15 cellular contexts compared by ENCODE assay signal in the genomic region with DNA sequence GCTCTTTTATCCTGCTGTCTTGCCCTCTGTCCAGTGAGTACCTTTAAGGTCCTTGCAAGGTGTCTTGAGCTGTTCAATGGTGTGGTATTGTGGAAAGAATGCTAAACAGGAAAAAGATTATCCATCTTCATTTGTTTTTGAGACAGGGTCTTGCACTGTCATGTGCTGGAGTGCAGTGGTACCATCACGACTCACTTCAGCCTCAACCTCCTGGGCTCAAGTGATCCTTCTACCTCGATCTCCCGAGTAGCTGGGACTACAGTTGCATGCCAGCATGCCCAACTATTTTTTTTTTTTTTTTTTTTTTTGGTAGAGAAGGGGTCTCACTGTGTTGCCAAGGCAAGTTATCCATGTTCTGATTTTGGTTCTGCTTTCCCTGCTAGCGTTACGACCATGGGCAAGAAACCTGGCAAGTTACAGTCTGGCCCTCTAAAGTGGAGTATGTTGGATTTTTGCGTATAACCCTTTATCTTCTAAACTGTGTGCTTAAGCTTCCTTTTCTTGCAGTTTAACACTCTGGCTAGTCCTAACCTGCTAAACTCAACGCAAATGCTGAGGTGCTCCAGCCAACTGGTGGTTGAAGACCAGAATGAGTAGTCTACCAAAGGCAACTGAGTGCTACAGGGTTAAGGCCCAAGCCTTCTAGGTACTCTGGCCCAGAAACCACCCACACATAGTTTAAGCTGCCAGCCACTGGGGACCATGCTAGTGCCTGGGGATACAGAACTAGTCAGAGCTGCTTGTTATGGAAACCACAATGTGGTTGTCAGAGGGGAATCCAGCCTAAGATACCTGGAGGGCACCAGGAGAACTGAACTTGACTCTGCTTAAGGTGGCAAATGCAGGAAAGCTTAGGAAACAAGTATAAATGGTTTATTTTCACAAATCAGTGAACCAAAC. TPM values are rescaled to one million over a fixed set of nuclear protein-coding genes. Genes with fewer than 3 reads are reported as not detected.
DNase-seq lines count a peak whose midpoint lies in the region; ATAC-seq, FAIRE-seq and TF ChIP-seq lines count a peak whose summit lies in the region.
"Had no signal": no experiment of that assay in that cellular context is flagged by ENCODE, and none has a peak within 500 bp of the region (broad histone marks: within the 10 kb centered on the region; RNA-seq: fewer than 3 reads in every experiment).

No MANE protein-coding gene starts in this region.

- H3K27ac Mint-ChIP-seq in MCF 10A (ENCODE audit: low read depth, unreplicated experiment): no peak overlapping the region
- H3K27ac Mint-ChIP-seq in stimulated activated effector memory CD8-positive, alpha-beta T cell treated with anti-CD3 and anti-CD28 coated beads, Interleukin-12 subunit alpha, Interleukin-12 subunit beta, amount 100 ng/mL, for 72 hours: peak overlapping the region; percentile 59

- H3K27me3 Mint-ChIP-seq in MCF 10A (ENCODE audit: insufficient read depth, unreplicated experiment): no peaks in the 10 kb centered on the region

- H3K9ac ChIP-seq in mammary epithelial cell (ENCODE audit: insufficient read depth, low read length): no peak overlapping the region

- H3K27me3 ChIP-seq in breast epithelium: no peaks in the 10 kb centered on the region
- no peaks in the 10 kb centered on the region for H3K27me3 ChIP-seq in mammary epithelial cell (ENCODE audit: insufficient read depth, low read length)

- H3K4me3 Mint-ChIP-seq in MCF 10A (ENCODE audit: unreplicated experiment): no peak overlapping the region
- peak overlapping the region; percentile 13 for H3K4me3 Mint-ChIP-seq in stimulated activated effector memory CD8-positive, alpha-beta T cell treated with anti-CD3 and anti-CD28 coated beads, Interleukin-12 subunit alpha, Interleukin-12 subunit beta, amount 100 ng/mL, for 72 hours

- no peaks in the 10 kb centered on the region for H3K9me3 ChIP-seq in breast epithelium
- H3K9me3 ChIP-seq in mammary epithelial cell (replicated peaks; ENCODE audit: insufficient read depth, low read length): no peaks in the 10 kb centered on the region
- H3K9me3 ChIP-seq: mucosa of descending colon had no signal

- no peak for TF ChIP-seq POLR2A in breast epithelium (IDR thresholded peaks at IDR 0.05)

- POLR2A ChIA-PET in MCF 10A (lab: Yijun Ruan, JAX): interaction anchor here (0.6 to 2.4 kb wide), 5 partner anchors 8 to 309 kb away, joined by 3 to 14 read pairs (median 3); a partner anchor contains a TSS

- FAIRE-seq in RCC 7860 (lab: Jason Lieb, UNC): no peak

- no TSS peak for BruUV-seq in MCF 10A (replicated peaks; lab: Mats Ljungman, UMichigan)
- BruUV-seq in mammary epithelial cell (replicated peaks; lab: Mats Ljungman, UMichigan): no TSS peak

- TF ChIP-seq CTCF in MCF 10A (IDR thresholded peaks at IDR 0.05; ENCODE audit: unreplicated experiment) (no peak), breast epithelium (IDR thresholded peaks at IDR 0.05) (no peak), mammary epithelial cell (conservative IDR thresholded peaks at IDR 0.05 in 1 of 2, IDR thresholded peaks at IDR 0.05 in 1 of 2; ENCODE audit: extremely low read depth in 1 of 2, insufficient read depth in 1 of 2, low read depth in 1 of 2, low read length in 2 of 2) (no peak)

- H3K4me1 ChIP-seq in breast epithelium (peaks cover 0 to 5% of the 10 kb centered on the region in 2 donors), mammary epithelial cell (ENCODE audit: insufficient read depth, low read length) (peaks cover 34% of the 10 kb centered on the region)

- H4K20me1 ChIP-seq in mammary epithelial cell (ENCODE audit: insufficient read depth, low read length): peaks cover 37% of the 10 kb centered on the region

- intact Hi-C loops in MCF 10A (cut with micrococcal nuclease): no loop called here
- intact Hi-C loops in breast epithelium (cut with DNase I; ENCODE audit: low total_unique reads): no loop called here
- intact Hi-C loops in mammary epithelial cell (cut with micrococcal nuclease): loop anchor here (2.0 kb wide), 1 partner anchor 45 kb away; no protein-coding TSS in a partner anchor

- peak overlapping the region; percentile 27 for H3K4me2 ChIP-seq in mammary epithelial cell (ENCODE audit: insufficient read depth, low read depth, low read length)

- peaks cover 34% of the 10 kb centered on the region for H3K4me1 Mint-ChIP-seq in MCF 10A (ENCODE audit: insufficient read depth, unreplicated experiment)
- H3K4me1 Mint-ChIP-seq in stimulated activated effector memory CD8-positive, alpha-beta T cell treated with anti-CD3 and anti-CD28 coated beads, Interleukin-12 subunit alpha, Interleukin-12 subunit beta, amount 100 ng/mL, for 72 hours: peaks cover 41% of the 10 kb centered on the region

- H3K27ac ChIP-seq in breast epithelium (no peak overlapping the region), mammary epithelial cell (ENCODE audit: insufficient read depth, low read depth, low read length) (no peak overlapping the region)

- peaks cover 86% of the 10 kb centered on the region for H3K79me2 ChIP-seq in mammary epithelial cell (ENCODE audit: insufficient read depth, low read length)

- in situ Hi-C loops in mammary epithelial cell (cut with MboI; ENCODE audit: low sequenced_read_pairs in 2 of 2): no loop called here

- DNase-seq in MCF 10A (ENCODE audit: unreplicated experiment) (peak; percentile 30), breast epithelium (ENCODE audit: low spot score in 2 of 2) (no peak), RCC 7860 (ENCODE audit: low spot score) (peak; percentile 22), mammary epithelial cell (peak; percentile 74), CD1c-positive myeloid dendritic cell (ENCODE audit: extremely low spot score) (no peak), NAMALWA (ENCODE audit: low spot score) (no peak), NCI-H146 treated with DMSO at 0.1 percent for 48 hours (lab: John Stamatoyannopoulos, UW; ENCODE audit: unreplicated experiment) (no peak)
- DNase-seq in stimulated activated effector memory CD8-positive, alpha-beta T cell treated with anti-CD3 and anti-CD28 coated beads, Interleukin-12 subunit alpha, Interleukin-12 subunit beta, amount 100 ng/mL, for 72 hours (ENCODE audit: low spot score in 2 of 2): peak in 1 of 2 donors; percentile 53
- DNase-seq: DMS153; mucosa of descending colon; NCI-H2081 treated with DMSO at 0.1 percent for 48 hours; NK-92 treated with Interleukin-12 subunit alpha and Interleukin-12 subunit beta, amount 100 ng/mL, for 24 hours; SHP77 treated with DMSO at 0.1 percent for 48 hours; stimulated activated naive CD4-positive, alpha-beta T cell treated with Interleukin-2 at 50 U/mL for 16 hours had no signal

- CTCF ChIA-PET in MCF 10A (lab: Yijun Ruan, JAX) (interaction anchor here (0.7 kb wide), 1 partner anchor 217 kb away, joined by 4 read pairs; no protein-coding TSS in a partner anchor), mammary epithelial cell (lab: Charles Lee; ENCODE audit: low non-redundant PET) (no interaction called here)

- peaks cover 100% of the 10 kb centered on the region for H3K36me3 Mint-ChIP-seq in MCF 10A (ENCODE audit: insufficient read depth, unreplicated experiment)
- peaks cover 97% of the 10 kb centered on the region for H3K36me3 Mint-ChIP-seq in stimulated activated effector memory CD8-positive, alpha-beta T cell treated with anti-CD3 and anti-CD28 coated beads, Interleukin-12 subunit alpha, Interleukin-12 subunit beta, amount 100 ng/mL, for 72 hours

- no peak overlapping the region for H2AFZ ChIP-seq in mammary epithelial cell (ENCODE audit: low read depth, low read length)

- WGBS in mammary epithelial cell (ENCODE audit: low coverage, missing lambda C conversion rate): 12% methylated on average over 7 of the region's 7 CpGs

- dilution Hi-C loops in mammary epithelial cell (cut with HindIII; ENCODE audit: low sequenced_read_pairs): loop anchor here (5.0 kb wide), 1 partner anchor 68 kb away; no protein-coding TSS in a partner anchor

- H3K9me3 Mint-ChIP-seq in MCF 10A (ENCODE audit: unreplicated experiment): no peaks in the 10 kb centered on the region
- H3K9me3 Mint-ChIP-seq in stimulated activated effector memory CD8-positive, alpha-beta T cell treated with anti-CD3 and anti-CD28 coated beads, Interleukin-12 subunit alpha, Interleukin-12 subunit beta, amount 100 ng/mL, for 72 hours: no peaks in the 10 kb centered on the region
- H3K9me3 Mint-ChIP-seq: brain had no signal

- H3K36me3 ChIP-seq in breast epithelium (no peaks in the 10 kb centered on the region), mammary epithelial cell (ENCODE audit: insufficient read depth, low read length) (peaks cover 73% of the 10 kb centered on the region)

- ATAC-seq in stimulated activated effector memory CD8-positive, alpha-beta T cell treated with anti-CD3 and anti-CD28 coated beads, Interleukin-12 subunit alpha, Interleukin-12 subunit beta, amount 100 ng/mL, for 72 hours: peak; percentile 93
- ATAC-seq: mucosa of descending colon had no signal

- H3K4me3 ChIP-seq in breast epithelium: no peak overlapping the region
- H3K4me3 ChIP-seq in mammary epithelial cell (replicated peaks in 1 of 3; ENCODE audit: insufficient read depth in 1 of 3, low read depth in 2 of 3, low read length in 3 of 3): no peak overlapping the region
- H3K4me3 ChIP-seq: mucosa of descending colon had no signal

RNA-seq across cellular contexts. Expression of a gene that starts 7.9 kb away (rescaled TPM):
- 1,201 and 1,563 TPM in 2 replicates for total RNA-seq in MCF 10A (2022)
- total RNA-seq in breast epithelium: 1,000 to 10,000 TPM; 1,191 to 1,487 (median 1,340) TPM
- 1,000 to 10,000 TPM in 1 of 2 donors, 100 to 1,000 TPM in 1; 376 to 1,022 TPM for total RNA-seq in mammary epithelial cell
- polyA plus RNA-seq in mammary epithelial cell: 1,104 TPM
- polyA minus RNA-seq in mammary epithelial cell: 741 TPM

RNA-seq across cellular contexts. Expression of a gene that starts 43.7 kb away (rescaled TPM):
- total RNA-seq in MCF 10A (2022) (68.3 and 69.1 TPM in 2 replicates), breast epithelium (10 to 100 TPM; 30.3 to 61.9 (median 32.8) TPM), mammary epithelial cell (10 to 100 TPM; 38.0 to 59.9 TPM)
- 37.0 TPM for polyA plus RNA-seq in mammary epithelial cell
- 65.2 TPM for polyA minus RNA-seq in mammary epithelial cell

Comparison
In these comparisons a context has a peak if more than half of its experiments do, and no peak if none do; other contexts are left out.
1. DNase-seq: peak in MCF 10A (single experiment), RCC 7860 (single experiment) and mammary epithelial cell (single experiment); none in breast epithelium (0 of 2), CD1c-positive myeloid dendritic cell (single experiment), NAMALWA (single experiment) and NCI-H146 treated with DMSO at 0.1 percent for 48 hours (single experiment).